1 cellular context compared by ENCODE assay signal in the genomic region with DNA sequence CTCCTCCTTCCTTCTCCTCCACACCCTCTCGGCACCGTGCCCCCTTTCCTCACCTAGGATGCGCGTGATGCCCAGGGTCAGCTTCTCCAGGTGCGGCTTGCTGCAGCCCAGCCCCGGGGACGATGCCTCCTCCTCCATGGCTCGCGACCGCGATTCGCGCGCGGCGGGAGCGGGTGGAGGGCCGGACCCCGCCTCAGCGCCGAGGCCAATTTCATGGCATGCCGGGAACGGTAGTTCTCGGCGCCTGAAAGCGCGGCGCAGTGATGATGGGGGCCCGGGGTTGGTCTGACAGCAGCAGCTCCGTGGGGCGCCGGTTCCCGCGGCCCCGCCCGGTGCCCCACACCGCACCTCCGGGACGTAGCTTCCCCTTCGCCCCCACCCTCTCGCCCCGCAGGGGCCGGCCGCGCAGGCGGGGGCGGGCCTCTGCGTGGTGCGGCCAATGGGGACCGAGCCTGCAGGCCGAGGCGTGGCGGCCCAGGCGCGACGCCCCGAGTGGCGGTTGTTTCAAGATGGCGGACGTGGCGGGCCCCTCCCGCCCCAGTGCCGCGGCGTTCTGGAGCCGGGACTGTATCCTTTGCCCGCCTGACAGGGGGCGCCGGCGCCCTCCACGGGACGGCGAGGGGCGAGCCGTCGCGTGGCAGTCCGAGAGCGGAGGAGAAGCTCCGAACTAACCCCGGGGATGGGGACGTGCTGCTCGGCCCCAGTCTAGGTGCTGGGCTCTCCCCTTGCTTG.
TF ChIP-seq lines count a peak whose summit lies in the region.

A gene (plus strand): TSS at position 498 of the 732 bp plus-strand sequence. CDS start 12 bp downstream, at position 510.
A gene with protein sequence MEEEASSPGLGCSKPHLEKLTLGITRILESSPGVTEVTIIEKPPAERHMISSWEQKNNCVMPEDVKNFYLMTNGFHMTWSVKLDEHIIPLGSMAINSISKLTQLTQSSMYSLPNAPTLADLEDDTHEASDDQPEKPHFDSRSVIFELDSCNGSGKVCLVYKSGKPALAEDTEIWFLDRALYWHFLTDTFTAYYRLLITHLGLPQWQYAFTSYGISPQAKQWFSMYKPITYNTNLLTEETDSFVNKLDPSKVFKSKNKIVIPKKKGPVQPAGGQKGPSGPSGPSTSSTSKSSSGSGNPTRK (minus strand): TSS at position 373 of the 732 bp plus-strand sequence. CDS start 235 bp downstream, at position 138.

TF ChIP-seq in HepG2, 621 proteins besides CTCF, POLR2A, EP300 and RAD21 (continued from another document and continues in another):
- TF ChIP-seq, protein P1, sequence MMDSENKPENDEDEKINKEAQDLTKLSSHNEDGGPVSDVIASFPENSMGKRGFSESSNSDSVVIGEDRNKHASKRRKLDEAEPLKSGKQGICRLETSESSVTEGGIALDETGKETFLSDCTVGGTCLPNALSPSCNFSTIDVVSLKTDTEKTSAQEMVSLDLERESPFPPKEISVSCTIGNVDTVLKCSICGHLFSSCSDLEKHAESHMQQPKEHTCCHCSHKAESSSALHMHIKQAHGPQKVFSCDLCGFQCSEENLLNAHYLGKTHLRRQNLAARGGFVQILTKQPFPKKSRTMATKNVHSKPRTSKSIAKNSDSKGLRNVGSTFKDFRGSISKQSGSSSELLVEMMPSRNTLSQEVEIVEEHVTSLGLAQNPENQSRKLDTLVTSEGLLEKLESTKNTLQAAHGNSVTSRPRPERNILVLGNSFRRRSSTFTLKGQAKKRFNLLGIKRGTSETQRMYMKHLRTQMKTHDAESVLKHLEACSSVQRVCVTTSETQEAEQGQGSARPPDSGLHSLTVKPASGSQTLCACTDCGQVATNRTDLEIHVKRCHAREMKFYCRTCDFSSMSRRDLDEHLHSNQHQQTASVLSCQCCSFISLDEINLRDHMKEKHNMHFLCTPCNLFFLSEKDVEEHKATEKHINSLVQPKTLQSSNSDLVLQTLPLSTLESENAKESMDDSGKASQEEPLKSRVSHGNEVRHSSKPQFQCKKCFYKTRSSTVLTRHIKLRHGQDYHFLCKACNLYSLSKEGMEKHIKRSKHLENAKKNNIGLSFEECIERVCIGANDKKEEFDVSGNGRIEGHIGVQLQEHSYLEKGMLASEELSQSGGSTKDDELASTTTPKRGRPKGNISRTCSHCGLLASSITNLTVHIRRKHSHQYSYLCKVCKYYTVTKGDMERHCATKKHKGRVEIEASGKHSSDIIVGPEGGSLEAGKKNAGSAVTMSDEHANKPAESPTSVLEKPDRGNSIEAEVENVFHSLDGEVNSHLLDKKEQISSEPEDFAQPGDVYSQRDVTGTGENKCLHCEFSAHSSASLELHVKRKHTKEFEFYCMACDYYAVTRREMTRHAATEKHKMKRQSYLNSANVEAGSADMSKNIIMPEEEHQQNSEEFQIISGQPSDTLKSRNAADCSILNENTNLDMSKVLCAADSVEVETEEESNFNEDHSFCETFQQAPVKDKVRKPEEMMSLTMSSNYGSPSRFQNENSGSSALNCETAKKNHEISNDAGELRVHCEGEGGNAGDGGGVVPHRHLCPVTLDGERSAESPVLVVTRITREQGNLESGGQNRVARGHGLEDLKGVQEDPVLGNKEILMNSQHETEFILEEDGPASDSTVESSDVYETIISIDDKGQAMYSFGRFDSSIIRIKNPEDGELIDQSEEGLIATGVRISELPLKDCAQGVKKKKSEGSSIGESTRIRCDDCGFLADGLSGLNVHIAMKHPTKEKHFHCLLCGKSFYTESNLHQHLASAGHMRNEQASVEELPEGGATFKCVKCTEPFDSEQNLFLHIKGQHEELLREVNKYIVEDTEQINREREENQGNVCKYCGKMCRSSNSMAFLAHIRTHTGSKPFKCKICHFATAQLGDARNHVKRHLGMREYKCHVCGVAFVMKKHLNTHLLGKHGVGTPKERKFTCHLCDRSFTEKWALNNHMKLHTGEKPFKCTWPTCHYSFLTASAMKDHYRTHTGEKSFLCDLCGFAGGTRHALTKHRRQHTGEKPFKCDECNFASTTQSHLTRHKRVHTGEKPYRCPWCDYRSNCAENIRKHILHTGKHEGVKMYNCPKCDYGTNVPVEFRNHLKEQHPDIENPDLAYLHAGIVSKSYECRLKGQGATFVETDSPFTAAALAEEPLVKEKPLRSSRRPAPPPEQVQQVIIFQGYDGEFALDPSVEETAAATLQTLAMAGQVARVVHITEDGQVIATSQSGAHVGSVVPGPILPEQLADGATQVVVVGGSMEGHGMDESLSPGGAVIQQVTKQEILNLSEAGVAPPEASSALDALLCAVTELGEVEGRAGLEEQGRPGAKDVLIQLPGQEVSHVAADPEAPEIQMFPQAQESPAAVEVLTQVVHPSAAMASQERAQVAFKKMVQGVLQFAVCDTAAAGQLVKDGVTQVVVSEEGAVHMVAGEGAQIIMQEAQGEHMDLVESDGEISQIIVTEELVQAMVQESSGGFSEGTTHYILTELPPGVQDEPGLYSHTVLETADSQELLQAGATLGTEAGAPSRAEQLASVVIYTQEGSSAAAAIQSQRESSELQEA (CRISPR knock-in tag; IDR thresholded peaks at IDR 0.05; ENCODE audit: not compliant biosample characterization), result no peak
- peak; percentile 85 for TF ChIP-seq YEATS4 (CRISPR knock-in tag; IDR thresholded peaks at IDR 0.05; ENCODE audit: borderline replicate concordance)
- TF ChIP-seq JUN (CRISPR knock-in tag; IDR thresholded peaks at IDR 0.05), result no peak
- peak; percentile 58 for TF ChIP-seq POLR2G (IDR thresholded peaks at IDR 0.05; ENCODE audit: low read depth, low read length)
- TF ChIP-seq, protein P2, sequence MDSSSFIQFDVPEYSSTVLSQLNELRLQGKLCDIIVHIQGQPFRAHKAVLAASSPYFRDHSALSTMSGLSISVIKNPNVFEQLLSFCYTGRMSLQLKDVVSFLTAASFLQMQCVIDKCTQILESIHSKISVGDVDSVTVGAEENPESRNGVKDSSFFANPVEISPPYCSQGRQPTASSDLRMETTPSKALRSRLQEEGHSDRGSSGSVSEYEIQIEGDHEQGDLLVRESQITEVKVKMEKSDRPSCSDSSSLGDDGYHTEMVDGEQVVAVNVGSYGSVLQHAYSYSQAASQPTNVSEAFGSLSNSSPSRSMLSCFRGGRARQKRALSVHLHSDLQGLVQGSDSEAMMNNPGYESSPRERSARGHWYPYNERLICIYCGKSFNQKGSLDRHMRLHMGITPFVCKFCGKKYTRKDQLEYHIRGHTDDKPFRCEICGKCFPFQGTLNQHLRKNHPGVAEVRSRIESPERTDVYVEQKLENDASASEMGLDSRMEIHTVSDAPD (CRISPR knock-in tag; IDR thresholded peaks at IDR 0.05), result no peak
- TF ChIP-seq, protein P3, sequence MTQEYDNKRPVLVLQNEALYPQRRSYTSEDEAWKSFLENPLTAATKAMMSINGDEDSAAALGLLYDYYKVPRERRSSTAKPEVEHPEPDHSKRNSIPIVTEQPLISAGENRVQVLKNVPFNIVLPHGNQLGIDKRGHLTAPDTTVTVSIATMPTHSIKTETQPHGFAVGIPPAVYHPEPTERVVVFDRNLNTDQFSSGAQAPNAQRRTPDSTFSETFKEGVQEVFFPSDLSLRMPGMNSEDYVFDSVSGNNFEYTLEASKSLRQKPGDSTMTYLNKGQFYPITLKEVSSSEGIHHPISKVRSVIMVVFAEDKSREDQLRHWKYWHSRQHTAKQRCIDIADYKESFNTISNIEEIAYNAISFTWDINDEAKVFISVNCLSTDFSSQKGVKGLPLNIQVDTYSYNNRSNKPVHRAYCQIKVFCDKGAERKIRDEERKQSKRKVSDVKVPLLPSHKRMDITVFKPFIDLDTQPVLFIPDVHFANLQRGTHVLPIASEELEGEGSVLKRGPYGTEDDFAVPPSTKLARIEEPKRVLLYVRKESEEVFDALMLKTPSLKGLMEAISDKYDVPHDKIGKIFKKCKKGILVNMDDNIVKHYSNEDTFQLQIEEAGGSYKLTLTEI (CRISPR knock-in tag; conservative IDR thresholded peaks at IDR 0.05), result no peak
- TF ChIP-seq SKI (IDR thresholded peaks at IDR 0.05; ENCODE audit: partially characterized antibody), result peak; percentile 70
- TF ChIP-seq ZNF616 (CRISPR knock-in tag; IDR thresholded peaks at IDR 0.05; ENCODE audit: low read depth), result peak; percentile 36; the same call in 1 of the 2 replicates
- no peak for TF ChIP-seq HIVEP1 (CRISPR knock-in tag; IDR thresholded peaks at IDR 0.05)
- TF ChIP-seq, protein P4, sequence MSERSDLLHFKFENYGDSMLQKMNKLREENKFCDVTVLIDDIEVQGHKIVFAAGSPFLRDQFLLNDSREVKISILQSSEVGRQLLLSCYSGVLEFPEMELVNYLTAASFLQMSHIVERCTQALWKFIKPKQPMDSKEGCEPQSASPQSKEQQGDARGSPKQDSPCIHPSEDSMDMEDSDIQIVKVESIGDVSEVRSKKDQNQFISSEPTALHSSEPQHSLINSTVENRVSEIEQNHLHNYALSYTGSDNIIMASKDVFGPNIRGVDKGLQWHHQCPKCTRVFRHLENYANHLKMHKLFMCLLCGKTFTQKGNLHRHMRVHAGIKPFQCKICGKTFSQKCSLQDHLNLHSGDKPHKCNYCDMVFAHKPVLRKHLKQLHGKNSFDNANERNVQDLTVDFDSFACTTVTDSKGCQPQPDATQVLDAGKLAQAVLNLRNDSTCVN (CRISPR knock-in tag; IDR thresholded peaks at IDR 0.05; ENCODE audit: borderline replicate concordance), result peak; percentile 68; the same call in 1 of the 2 replicates
- peak; percentile 78 for TF ChIP-seq ZNF589 (CRISPR knock-in tag; conservative IDR thresholded peaks at IDR 0.05)
- TF ChIP-seq ZNF468 (CRISPR knock-in tag; IDR thresholded peaks at IDR 0.05), result no peak
- TF ChIP-seq MXD4 (CRISPR knock-in tag; IDR thresholded peaks at IDR 0.05), result peak; percentile 54; the same call in 1 of the 2 replicates
- TF ChIP-seq, protein P5, sequence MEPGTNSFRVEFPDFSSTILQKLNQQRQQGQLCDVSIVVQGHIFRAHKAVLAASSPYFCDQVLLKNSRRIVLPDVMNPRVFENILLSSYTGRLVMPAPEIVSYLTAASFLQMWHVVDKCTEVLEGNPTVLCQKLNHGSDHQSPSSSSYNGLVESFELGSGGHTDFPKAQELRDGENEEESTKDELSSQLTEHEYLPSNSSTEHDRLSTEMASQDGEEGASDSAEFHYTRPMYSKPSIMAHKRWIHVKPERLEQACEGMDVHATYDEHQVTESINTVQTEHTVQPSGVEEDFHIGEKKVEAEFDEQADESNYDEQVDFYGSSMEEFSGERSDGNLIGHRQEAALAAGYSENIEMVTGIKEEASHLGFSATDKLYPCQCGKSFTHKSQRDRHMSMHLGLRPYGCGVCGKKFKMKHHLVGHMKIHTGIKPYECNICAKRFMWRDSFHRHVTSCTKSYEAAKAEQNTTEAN (CRISPR knock-in tag; conservative IDR thresholded peaks at IDR 0.05), result 0 out of 2 replicates have a peak, but pooled peaks have one; percentile 66
- no peak for TF ChIP-seq SMAD9 (CRISPR knock-in tag; IDR thresholded peaks at IDR 0.05)
- TF ChIP-seq EHMT2 (IDR thresholded peaks at IDR 0.05; ENCODE audit: borderline replicate concordance, low read depth, low read length), result no peak
- TF ChIP-seq CC2D1A (CRISPR knock-in tag; IDR thresholded peaks at IDR 0.05), result no peak
- TF ChIP-seq EZH2 (conservative IDR thresholded peaks at IDR 0.05; ENCODE audit: low read depth, low read length), result no peak
- peak; percentile 74; the same call in 1 of the 2 replicates for TF ChIP-seq ZNF430 (CRISPR knock-in tag; IDR thresholded peaks at IDR 0.05)
- peak; percentile 49; the same call in 1 of the 2 replicates for TF ChIP-seq ZNF138 (CRISPR knock-in tag; IDR thresholded peaks at IDR 0.05; ENCODE audit: low read depth)
- TF ChIP-seq ZBTB42 (CRISPR knock-in tag; IDR thresholded peaks at IDR 0.05), result peak; percentile 24; the same call in 1 of the 2 replicates
- TF ChIP-seq, protein P6, sequence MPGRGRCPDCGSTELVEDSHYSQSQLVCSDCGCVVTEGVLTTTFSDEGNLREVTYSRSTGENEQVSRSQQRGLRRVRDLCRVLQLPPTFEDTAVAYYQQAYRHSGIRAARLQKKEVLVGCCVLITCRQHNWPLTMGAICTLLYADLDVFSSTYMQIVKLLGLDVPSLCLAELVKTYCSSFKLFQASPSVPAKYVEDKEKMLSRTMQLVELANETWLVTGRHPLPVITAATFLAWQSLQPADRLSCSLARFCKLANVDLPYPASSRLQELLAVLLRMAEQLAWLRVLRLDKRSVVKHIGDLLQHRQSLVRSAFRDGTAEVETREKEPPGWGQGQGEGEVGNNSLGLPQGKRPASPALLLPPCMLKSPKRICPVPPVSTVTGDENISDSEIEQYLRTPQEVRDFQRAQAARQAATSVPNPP (CRISPR knock-in tag; IDR thresholded peaks at IDR 0.05), result no peak
- TF ChIP-seq PHF20 (CRISPR knock-in tag; IDR thresholded peaks at IDR 0.05), result peak; percentile 45; the same call in 1 of the 2 replicates
- TF ChIP-seq FOXK2 (IDR thresholded peaks at IDR 0.05), result no peak
- TF ChIP-seq MBNL3 (CRISPR knock-in tag; conservative IDR thresholded peaks at IDR 0.05), result no peak
- TF ChIP-seq PHF21A (CRISPR knock-in tag; IDR thresholded peaks at IDR 0.05), result peak; percentile 36; the same call in 1 of the 2 replicates
- TF ChIP-seq, protein P7, sequence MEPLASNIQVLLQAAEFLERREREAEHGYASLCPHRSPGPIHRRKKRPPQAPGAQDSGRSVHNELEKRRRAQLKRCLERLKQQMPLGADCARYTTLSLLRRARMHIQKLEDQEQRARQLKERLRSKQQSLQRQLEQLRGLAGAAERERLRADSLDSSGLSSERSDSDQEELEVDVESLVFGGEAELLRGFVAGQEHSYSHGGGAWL (CRISPR knock-in tag; IDR thresholded peaks at IDR 0.05), result peak; percentile 73; the same call in 1 of the 2 replicates
- no peak for TF ChIP-seq PHB2 (IDR thresholded peaks at IDR 0.05; ENCODE audit: partially characterized antibody)
- peak; percentile 65; the same call in 1 of the 2 replicates for TF ChIP-seq ZFP90 (CRISPR knock-in tag; IDR thresholded peaks at IDR 0.05; ENCODE audit: borderline replicate concordance)
- peak; percentile 75; the same call in 1 of the 2 replicates for TF ChIP-seq ZNF451 (CRISPR knock-in tag; IDR thresholded peaks at IDR 0.05)
- TF ChIP-seq, protein P8, sequence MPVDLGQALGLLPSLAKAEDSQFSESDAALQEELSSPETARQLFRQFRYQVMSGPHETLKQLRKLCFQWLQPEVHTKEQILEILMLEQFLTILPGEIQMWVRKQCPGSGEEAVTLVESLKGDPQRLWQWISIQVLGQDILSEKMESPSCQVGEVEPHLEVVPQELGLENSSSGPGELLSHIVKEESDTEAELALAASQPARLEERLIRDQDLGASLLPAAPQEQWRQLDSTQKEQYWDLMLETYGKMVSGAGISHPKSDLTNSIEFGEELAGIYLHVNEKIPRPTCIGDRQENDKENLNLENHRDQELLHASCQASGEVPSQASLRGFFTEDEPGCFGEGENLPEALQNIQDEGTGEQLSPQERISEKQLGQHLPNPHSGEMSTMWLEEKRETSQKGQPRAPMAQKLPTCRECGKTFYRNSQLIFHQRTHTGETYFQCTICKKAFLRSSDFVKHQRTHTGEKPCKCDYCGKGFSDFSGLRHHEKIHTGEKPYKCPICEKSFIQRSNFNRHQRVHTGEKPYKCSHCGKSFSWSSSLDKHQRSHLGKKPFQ (CRISPR knock-in tag; IDR thresholded peaks at IDR 0.05; ENCODE audit: insufficient replicate concordance), result peak; percentile 41
- peak; percentile 19; the same call in 1 of the 2 replicates for TF ChIP-seq ZNF343 (CRISPR knock-in tag; IDR thresholded peaks at IDR 0.05)
- TF ChIP-seq ZNF672 (CRISPR knock-in tag; IDR thresholded peaks at IDR 0.05), result no peak
- TF ChIP-seq ZNF569 (CRISPR knock-in tag; IDR thresholded peaks at IDR 0.05; ENCODE audit: borderline replicate concordance), result no peak
- no peak; the same call in 1 of the 2 replicates for TF ChIP-seq SIN3B (IDR thresholded peaks at IDR 0.05; ENCODE audit: low read length)
- TF ChIP-seq ZNF775 (CRISPR knock-in tag; IDR thresholded peaks at IDR 0.05; ENCODE audit: borderline replicate concordance), result no peak
- TF ChIP-seq ZNF274 (CRISPR knock-in tag; IDR thresholded peaks at IDR 0.05), result peak; percentile 43; the same call in 1 of the 2 replicates
- peak; percentile 35; the same call in 1 of the 2 replicates for TF ChIP-seq MED1 (CRISPR knock-in tag; IDR thresholded peaks at IDR 0.05)
